In the genomic region with DNA sequence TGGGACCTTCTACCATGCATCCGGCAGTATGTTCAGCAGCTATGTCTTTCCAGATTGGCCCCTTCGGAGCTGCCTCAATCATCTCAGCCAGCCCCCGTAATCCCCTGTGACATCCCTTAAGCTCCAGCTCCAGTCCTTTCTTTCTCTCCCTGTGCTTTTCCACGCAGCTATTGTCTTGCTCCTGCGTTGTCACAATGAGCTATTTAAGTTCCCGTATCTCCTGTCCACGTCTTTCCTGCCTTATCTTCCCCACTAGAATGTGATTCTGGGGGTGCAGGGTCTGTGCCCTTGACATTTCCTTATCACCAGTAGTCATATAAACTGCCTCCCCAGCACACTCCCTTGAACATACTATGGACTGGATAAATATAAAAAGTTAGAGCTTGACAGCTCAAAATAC, we compare ENCODE assay signal across 17 cellular contexts.
"Had no signal": no experiment of that assay in that cellular context is flagged by ENCODE, and none has a peak within 500 bp of the region (broad histone marks: within the 10 kb centered on the region; RNA-seq: fewer than 3 reads in every experiment).

No MANE protein-coding gene starts in this region.

- H3K4me3 Mint-ChIP-seq: activated CD4-positive, alpha-beta memory T cell treated with anti-CD3 and anti-CD28 coated beads, Interleukin-2, amount 10 ng/mL, durations not matched to agents 7 days and 5 days; activated CD4-positive, alpha-beta T cell treated with anti-CD3 and anti-CD28 coated beads, Interleukin-2, amount 10 ng/mL, durations not matched to agents 24 days and 14 days; activated naive CD4-positive, alpha-beta T cell treated with anti-CD3 and anti-CD28 coated beads for 36 hours; activated naive CD8-positive, alpha-beta T cell treated with anti-CD3 and anti-CD28 coated beads, Interleukin-2, amount 10 ng/mL, durations not matched to agents 7 days and 5 days; activated T-cell treated with anti-CD3 and anti-CD28 coated beads, Interleukin-2, amount 50 U/mL, for 72 hours; natural killer cell treated with Interleukin-12 subunit alpha and Interleukin-12 subunit beta and Interleukin-15 and Interleukin-18, amount 100 ng/mL, for 72 hours; stimulated activated naive B cell treated with anti-CD40 and anti-IgM and Interleukin-4, amounts not matched to agents 10 μg/mL and 1 μg/mL and 100 μg/mL, for 72 hours had no signal

- H3K36me3 ChIP-seq: left lung, sigmoid colon, transverse colon had no signal

- H3K27me3 Mint-ChIP-seq: stimulated activated naive B cell treated with anti-CD40 and anti-IgM and Interleukin-4, amounts not matched to agents 10 μg/mL and 1 μg/mL and 100 μg/mL, for 72 hours had no signal

- H3K36me3 Mint-ChIP-seq: natural killer cell treated with Interleukin-12 subunit alpha and Interleukin-12 subunit beta and Interleukin-15 and Interleukin-18, amount 100 ng/mL, for 72 hours; stimulated activated naive B cell treated with anti-CD40 and anti-IgM and Interleukin-4, amounts not matched to agents 10 μg/mL and 1 μg/mL and 100 μg/mL, for 72 hours had no signal

- H3K4me3 ChIP-seq: left lung, sigmoid colon, smooth muscle cell, transverse colon had no signal

- H3K27ac Mint-ChIP-seq: activated CD4-positive, alpha-beta memory T cell treated with anti-CD3 and anti-CD28 coated beads, Interleukin-2, amount 10 ng/mL, durations not matched to agents 7 days and 5 days; activated CD4-positive, alpha-beta T cell treated with anti-CD3 and anti-CD28 coated beads, Interleukin-2, amount 10 ng/mL, durations not matched to agents 24 days and 14 days; activated naive CD4-positive, alpha-beta T cell treated with anti-CD3 and anti-CD28 coated beads for 36 hours; activated naive CD8-positive, alpha-beta T cell treated with anti-CD3 and anti-CD28 coated beads, Interleukin-2, amount 10 ng/mL, durations not matched to agents 7 days and 5 days; activated T-cell treated with anti-CD3 and anti-CD28 coated beads, Interleukin-2, amount 50 U/mL, for 72 hours; stimulated activated naive B cell treated with anti-CD40 and anti-IgM and Interleukin-4, amounts not matched to agents 10 μg/mL and 1 μg/mL and 100 μg/mL, for 72 hours had no signal

- DNase-seq: activated CD4-positive, alpha-beta memory T cell treated with anti-CD3 and anti-CD28 coated beads, Interleukin-2, amount 10 ng/mL, durations not matched to agents 7 days and 5 days; activated CD4-positive, alpha-beta T cell treated with anti-CD3 and anti-CD28 coated beads, Interleukin-2, amount 10 ng/mL, durations not matched to agents 24 days and 14 days; activated effector memory CD4-positive, alpha-beta T cell treated with Interleukin-2 at 50 U/mL for 16 hours; activated naive CD4-positive, alpha-beta T cell treated with anti-CD3 and anti-CD28 coated beads for 36 hours; activated naive CD8-positive, alpha-beta T cell treated with anti-CD3 and anti-CD28 coated beads, Interleukin-2, amount 10 ng/mL, durations not matched to agents 7 days and 5 days; activated T-cell treated with anti-CD3 and anti-CD28 coated beads, Interleukin-2, amount 50 U/mL, for 72 hours; amygdala; cortex of kidney; kidney; left lung; sigmoid colon; stimulated activated CD4-positive, alpha-beta T cell treated with anti-CD3 and anti-CD28 coated beads, Interleukin-15, amount 100 ng/mL, for 24 hours; stimulated activated naive B cell treated with anti-CD40 and anti-IgM and Interleukin-4, amounts not matched to agents 10 μg/mL and 1 μg/mL and 100 μg/mL, for 72 hours; transverse colon had no signal

- H3K9ac ChIP-seq: parathyroid adenoma had no signal

- H3K4me1 ChIP-seq: parathyroid adenoma, sigmoid colon, transverse colon had no signal

- H3K9me3 ChIP-seq: left lung, sigmoid colon, transverse colon had no signal

- H3K27ac ChIP-seq: left lung, parathyroid adenoma, sigmoid colon, transverse colon had no signal

- H3K9me3 Mint-ChIP-seq: activated CD4-positive, alpha-beta memory T cell treated with anti-CD3 and anti-CD28 coated beads, Interleukin-2, amount 10 ng/mL, durations not matched to agents 7 days and 5 days; activated naive CD4-positive, alpha-beta T cell treated with anti-CD3 and anti-CD28 coated beads for 36 hours; activated T-cell treated with anti-CD3 and anti-CD28 coated beads, Interleukin-2, amount 50 U/mL, for 72 hours; natural killer cell treated with Interleukin-12 subunit alpha and Interleukin-12 subunit beta and Interleukin-15 and Interleukin-18, amount 100 ng/mL, for 72 hours had no signal

- H3K27me3 ChIP-seq: left lung, sigmoid colon, transverse colon had no signal

- H3K4me1 Mint-ChIP-seq: activated CD4-positive, alpha-beta memory T cell treated with anti-CD3 and anti-CD28 coated beads, Interleukin-2, amount 10 ng/mL, durations not matched to agents 7 days and 5 days had no signal

- H2AFZ ChIP-seq: parathyroid adenoma had no signal

- H3K79me2 ChIP-seq: parathyroid adenoma had no signal

- ATAC-seq: activated T-cell treated with anti-CD3 and anti-CD28 coated beads, Interleukin-2, amount 50 U/mL, for 72 hours; left lung; natural killer cell treated with Interleukin-12 subunit alpha and Interleukin-12 subunit beta and Interleukin-15 and Interleukin-18, amount 100 ng/mL, for 72 hours; stimulated activated naive B cell treated with anti-CD40 and anti-IgM and Interleukin-4, amounts not matched to agents 10 μg/mL and 1 μg/mL and 100 μg/mL, for 72 hours had no signal
